In the genomic region with DNA sequence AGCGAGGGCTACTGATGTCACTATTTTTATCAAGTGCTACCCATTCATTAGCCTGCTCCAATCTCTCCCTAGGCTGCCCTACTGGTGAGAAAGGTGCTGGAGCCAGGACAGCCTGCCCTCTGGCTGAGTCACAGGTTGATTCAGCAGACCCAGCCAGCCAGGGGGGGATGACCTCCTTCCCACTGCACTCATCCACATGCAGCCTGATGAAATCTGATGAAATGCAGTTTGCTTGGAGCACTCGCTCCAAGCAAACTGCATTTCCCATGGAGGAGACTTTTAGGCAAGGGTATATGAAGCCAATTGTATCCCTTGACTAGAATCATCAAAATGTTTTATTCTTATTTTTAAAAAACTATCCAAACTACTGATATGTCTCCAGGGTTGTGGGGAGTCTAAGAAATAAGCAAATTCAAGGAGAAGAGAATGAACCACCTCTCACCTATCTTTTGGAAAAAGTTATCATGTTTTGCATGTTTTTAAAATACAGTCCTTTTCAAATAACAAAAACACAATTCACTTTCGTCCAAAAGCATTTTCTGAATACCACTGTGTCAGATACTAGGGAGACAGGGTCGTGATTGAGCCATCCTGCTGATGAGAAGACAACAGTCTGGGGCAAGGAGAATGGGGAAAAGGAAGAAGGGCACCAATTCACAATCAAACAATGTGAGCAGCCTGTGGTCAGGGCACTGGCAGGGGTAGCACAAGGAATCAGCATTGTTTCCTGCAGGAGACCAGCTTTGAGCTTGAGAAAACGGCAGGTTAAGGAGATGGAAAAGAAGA, we compare ENCODE assay signal across 1 cellular context.
TF ChIP-seq lines count a peak whose summit lies in the region.

No MANE protein-coding gene starts in this region.

TF ChIP-seq in HEK293, 187 proteins besides CTCF, POLR2A, EP300 and RAD21 (continued from another document):
- TF ChIP-seq OVOL3 (tag by site-specific recombination; IDR thresholded peaks at IDR 0.05) (no peak), ZNF239 (tag by site-specific recombination; IDR thresholded peaks at IDR 0.05) (no peak), ZNF292 (tag by site-specific recombination; IDR thresholded peaks at IDR 0.05; ENCODE audit: borderline replicate concordance, low read depth) (no peak), IKZF3 (tag by site-specific recombination; IDR thresholded peaks at IDR 0.05) (no peak), ZNF155 (tag by site-specific recombination; IDR thresholded peaks at IDR 0.05) (no peak), ZNF394 (tag by site-specific recombination; IDR thresholded peaks at IDR 0.05; ENCODE audit: borderline replicate concordance) (no peak), ZNF214 (tag by site-specific recombination; IDR thresholded peaks at IDR 0.05; ENCODE audit: borderline replicate concordance) (no peak), SCRT1 (tag by site-specific recombination; IDR thresholded peaks at IDR 0.05; ENCODE audit: borderline replicate concordance) (no peak), ZNF658 (tag by site-specific recombination; IDR thresholded peaks at IDR 0.05) (no peak), ZNF132 (tag by site-specific recombination; IDR thresholded peaks at IDR 0.05; ENCODE audit: borderline replicate concordance) (no peak), ZNF335 (tag by site-specific recombination; conservative IDR thresholded peaks at IDR 0.05) (0 out of 2 replicates have a peak, but pooled peaks have one; percentile 19), TRIM28 (IDR thresholded peaks at IDR 0.05; ENCODE audit: borderline replicate concordance, low read length) (peak; percentile 43; the same call in 1 of the 2 replicates), KLF10 (tag by site-specific recombination; IDR thresholded peaks at IDR 0.05) (no peak), ZNF76 (tag by site-specific recombination; IDR thresholded peaks at IDR 0.05; ENCODE audit: borderline replicate concordance, low read depth) (no peak), GLI2 (tag by site-specific recombination; IDR thresholded peaks at IDR 0.05; ENCODE audit: borderline replicate concordance, low read depth) (no peak), ZIC2 (tag by site-specific recombination; IDR thresholded peaks at IDR 0.05) (peak; percentile 38; the same call in 1 of the 2 replicates), ZSCAN23 (tag by site-specific recombination; IDR thresholded peaks at IDR 0.05) (no peak), ZNF600 (tag by site-specific recombination; IDR thresholded peaks at IDR 0.05) (no peak), ZNF561 (tag by site-specific recombination; IDR thresholded peaks at IDR 0.05; ENCODE audit: borderline replicate concordance) (no peak), ZNF302 (tag by site-specific recombination; IDR thresholded peaks at IDR 0.05; ENCODE audit: low read depth) (no peak)
- TF ChIP-seq, protein P1, sequence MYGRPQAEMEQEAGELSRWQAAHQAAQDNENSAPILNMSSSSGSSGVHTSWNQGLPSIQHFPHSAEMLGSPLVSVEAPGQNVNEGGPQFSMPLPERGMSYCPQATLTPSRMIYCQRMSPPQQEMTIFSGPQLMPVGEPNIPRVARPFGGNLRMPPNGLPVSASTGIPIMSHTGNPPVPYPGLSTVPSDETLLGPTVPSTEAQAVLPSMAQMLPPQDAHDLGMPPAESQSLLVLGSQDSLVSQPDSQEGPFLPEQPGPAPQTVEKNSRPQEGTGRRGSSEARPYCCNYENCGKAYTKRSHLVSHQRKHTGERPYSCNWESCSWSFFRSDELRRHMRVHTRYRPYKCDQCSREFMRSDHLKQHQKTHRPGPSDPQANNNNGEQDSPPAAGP (tag by site-specific recombination; IDR thresholded peaks at IDR 0.05) = no peak
- TF ChIP-seq, protein P2, sequence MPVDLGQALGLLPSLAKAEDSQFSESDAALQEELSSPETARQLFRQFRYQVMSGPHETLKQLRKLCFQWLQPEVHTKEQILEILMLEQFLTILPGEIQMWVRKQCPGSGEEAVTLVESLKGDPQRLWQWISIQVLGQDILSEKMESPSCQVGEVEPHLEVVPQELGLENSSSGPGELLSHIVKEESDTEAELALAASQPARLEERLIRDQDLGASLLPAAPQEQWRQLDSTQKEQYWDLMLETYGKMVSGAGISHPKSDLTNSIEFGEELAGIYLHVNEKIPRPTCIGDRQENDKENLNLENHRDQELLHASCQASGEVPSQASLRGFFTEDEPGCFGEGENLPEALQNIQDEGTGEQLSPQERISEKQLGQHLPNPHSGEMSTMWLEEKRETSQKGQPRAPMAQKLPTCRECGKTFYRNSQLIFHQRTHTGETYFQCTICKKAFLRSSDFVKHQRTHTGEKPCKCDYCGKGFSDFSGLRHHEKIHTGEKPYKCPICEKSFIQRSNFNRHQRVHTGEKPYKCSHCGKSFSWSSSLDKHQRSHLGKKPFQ (tag by site-specific recombination; IDR thresholded peaks at IDR 0.05) = no peak
- TF ChIP-seq, protein P3, sequence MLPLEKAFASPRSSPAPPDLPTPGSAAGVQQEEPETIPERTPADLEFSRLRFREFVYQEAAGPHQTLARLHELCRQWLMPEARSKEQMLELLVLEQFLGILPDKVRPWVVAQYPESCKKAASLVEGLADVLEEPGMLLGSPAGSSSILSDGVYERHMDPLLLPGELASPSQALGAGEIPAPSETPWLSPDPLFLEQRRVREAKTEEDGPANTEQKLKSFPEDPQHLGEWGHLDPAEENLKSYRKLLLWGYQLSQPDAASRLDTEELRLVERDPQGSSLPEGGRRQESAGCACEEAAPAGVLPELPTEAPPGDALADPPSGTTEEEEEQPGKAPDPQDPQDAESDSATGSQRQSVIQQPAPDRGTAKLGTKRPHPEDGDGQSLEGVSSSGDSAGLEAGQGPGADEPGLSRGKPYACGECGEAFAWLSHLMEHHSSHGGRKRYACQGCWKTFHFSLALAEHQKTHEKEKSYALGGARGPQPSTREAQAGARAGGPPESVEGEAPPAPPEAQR (tag by site-specific recombination; IDR thresholded peaks at IDR 0.05) = no peak
- TF ChIP-seq, protein P4, sequence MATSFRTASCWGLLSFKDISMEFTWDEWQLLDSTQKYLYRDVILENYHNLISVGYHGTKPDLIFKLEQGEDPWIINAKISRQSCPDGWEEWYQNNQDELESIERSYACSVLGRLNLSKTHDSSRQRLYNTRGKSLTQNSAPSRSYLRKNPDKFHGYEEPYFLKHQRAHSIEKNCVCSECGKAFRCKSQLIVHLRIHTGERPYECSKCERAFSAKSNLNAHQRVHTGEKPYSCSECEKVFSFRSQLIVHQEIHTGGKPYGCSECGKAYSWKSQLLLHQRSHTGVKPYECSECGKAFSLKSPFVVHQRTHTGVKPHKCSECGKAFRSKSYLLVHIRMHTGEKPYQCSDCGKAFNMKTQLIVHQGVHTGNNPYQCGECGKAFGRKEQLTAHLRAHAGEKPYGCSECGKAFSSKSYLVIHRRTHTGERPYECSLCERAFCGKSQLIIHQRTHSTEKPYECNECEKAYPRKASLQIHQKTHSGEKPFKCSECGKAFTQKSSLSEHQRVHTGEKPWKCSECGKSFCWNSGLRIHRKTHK (tag by site-specific recombination; IDR thresholded peaks at IDR 0.05) = no peak
- TF ChIP-seq, protein P5, sequence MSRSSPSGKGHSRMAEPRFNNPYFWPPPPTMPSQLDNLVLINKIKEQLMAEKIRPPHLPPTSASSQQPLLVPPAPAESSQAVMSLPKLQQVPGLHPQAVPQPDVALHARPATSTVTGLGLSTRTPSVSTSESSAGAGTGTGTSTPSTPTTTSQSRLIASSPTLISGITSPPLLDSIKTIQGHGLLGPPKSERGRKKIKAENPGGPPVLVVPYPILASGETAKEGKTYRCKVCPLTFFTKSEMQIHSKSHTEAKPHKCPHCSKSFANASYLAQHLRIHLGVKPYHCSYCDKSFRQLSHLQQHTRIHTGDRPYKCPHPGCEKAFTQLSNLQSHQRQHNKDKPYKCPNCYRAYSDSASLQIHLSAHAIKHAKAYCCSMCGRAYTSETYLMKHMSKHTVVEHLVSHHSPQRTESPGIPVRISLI (tag by site-specific recombination; IDR thresholded peaks at IDR 0.05) = no peak
- TF ChIP-seq, protein P6, sequence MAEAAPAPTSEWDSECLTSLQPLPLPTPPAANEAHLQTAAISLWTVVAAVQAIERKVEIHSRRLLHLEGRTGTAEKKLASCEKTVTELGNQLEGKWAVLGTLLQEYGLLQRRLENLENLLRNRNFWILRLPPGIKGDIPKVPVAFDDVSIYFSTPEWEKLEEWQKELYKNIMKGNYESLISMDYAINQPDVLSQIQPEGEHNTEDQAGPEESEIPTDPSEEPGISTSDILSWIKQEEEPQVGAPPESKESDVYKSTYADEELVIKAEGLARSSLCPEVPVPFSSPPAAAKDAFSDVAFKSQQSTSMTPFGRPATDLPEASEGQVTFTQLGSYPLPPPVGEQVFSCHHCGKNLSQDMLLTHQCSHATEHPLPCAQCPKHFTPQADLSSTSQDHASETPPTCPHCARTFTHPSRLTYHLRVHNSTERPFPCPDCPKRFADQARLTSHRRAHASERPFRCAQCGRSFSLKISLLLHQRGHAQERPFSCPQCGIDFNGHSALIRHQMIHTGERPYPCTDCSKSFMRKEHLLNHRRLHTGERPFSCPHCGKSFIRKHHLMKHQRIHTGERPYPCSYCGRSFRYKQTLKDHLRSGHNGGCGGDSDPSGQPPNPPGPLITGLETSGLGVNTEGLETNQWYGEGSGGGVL (tag by site-specific recombination; IDR thresholded peaks at IDR 0.05) = peak; percentile 39; the same call in 1 of the 2 replicates
- TF ChIP-seq, protein P7, sequence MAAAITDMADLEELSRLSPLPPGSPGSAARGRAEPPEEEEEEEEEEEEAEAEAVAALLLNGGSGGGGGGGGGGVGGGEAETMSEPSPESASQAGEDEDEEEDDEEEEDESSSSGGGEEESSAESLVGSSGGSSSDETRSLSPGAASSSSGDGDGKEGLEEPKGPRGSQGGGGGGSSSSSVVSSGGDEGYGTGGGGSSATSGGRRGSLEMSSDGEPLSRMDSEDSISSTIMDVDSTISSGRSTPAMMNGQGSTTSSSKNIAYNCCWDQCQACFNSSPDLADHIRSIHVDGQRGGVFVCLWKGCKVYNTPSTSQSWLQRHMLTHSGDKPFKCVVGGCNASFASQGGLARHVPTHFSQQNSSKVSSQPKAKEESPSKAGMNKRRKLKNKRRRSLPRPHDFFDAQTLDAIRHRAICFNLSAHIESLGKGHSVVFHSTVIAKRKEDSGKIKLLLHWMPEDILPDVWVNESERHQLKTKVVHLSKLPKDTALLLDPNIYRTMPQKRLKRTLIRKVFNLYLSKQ (tag by site-specific recombination; IDR thresholded peaks at IDR 0.05; ENCODE audit: borderline replicate concordance) = no peak
